In the genomic region with DNA sequence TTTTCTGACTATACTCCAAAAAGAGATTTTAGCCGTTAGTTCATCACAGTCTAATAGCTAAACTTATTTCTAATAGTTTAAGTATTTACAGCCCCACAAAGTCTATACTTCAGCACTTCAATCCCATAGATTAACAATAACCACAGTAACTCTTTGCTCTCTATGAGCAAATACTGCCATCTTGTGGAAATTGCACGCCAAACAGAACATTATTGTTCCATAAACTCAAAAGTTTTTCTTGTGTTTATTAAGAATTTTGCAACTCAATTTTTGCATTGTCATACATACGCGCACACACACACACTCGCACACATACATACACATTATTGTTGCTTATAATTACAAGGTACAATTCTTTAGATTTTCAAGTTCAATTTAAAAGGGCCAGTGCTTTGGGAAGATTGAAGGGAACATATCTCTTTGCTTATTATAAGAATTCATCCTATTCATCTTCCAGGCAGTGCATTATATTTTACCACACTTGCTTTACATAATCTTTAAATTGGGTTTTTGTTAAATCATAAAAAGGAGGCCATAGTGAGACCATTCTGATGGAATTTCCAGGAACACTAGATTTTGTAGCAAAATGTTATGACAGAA, we compare ENCODE assay signal across 8 cellular contexts.
DNase-seq lines count a peak whose midpoint lies in the region; ATAC-seq, FAIRE-seq and TF ChIP-seq lines count a peak whose summit lies in the region.

No MANE protein-coding gene starts in this region.

- CTCF ChIA-PET in A549 (lab: Yijun Ruan, JAX) = interaction anchor here (0.8 to 1.0 kb wide), 3 partner anchors 10 to 193 kb away, joined by 3 to 5 read pairs (median 3); no protein-coding TSS in a partner anchor

- TF ChIP-seq CTCF in A549 (IDR thresholded peaks at IDR 0.05) = peak; percentile 77
- TF ChIP-seq CTCF in GM12872 (IDR thresholded peaks at IDR 0.05; ENCODE audit: insufficient read depth, low read depth, low read length) = peak; percentile 58
- TF ChIP-seq CTCF in ascending aorta (IDR thresholded peaks at IDR 0.05) = peak; percentile 4 to 68 (median 43)
- TF ChIP-seq CTCF in kidney epithelial cell (IDR thresholded peaks at IDR 0.05; ENCODE audit: insufficient read depth, low read length, poor library complexity, severe bottlenecking) = peak; percentile 62

- WGBS in A549 (ENCODE audit: missing lambda C conversion rate) = 2% methylated on average over 5 of the region's 5 CpGs

- H3K4me3 ChIP-seq in A549 = no peak overlapping the region
- H3K4me3 ChIP-seq in ascending aorta = no peak overlapping the region
- H3K4me3 ChIP-seq in kidney epithelial cell (ENCODE audit: low read depth, low read length) = no peak overlapping the region

- no peaks in the 10 kb centered on the region for H3K27me3 ChIP-seq in ascending aorta
- H3K27me3 ChIP-seq in kidney epithelial cell (ENCODE audit: control insufficient read depth, insufficient read depth, low read length) = no peaks in the 10 kb centered on the region

- peak; percentile 15 to 40 for DNase-seq in A549 (ENCODE audit: low read depth in 1 of 2, low spot score in 1 of 2)
- DNase-seq in NCI-H2029 treated with DMSO at 0.1 percent for 48 hours (lab: John Stamatoyannopoulos, UW) = peak; percentile 53
- DNase-seq in ascending aorta (ENCODE audit: low spot score in 2 of 2) = no peak
- no peak for DNase-seq in kidney epithelial cell (ENCODE audit: low read depth)
- DNase-seq in urothelium cell line (ENCODE audit: low spot score) = peak; percentile 49
- no peak for DNase-seq in stimulated activated CD8-positive, alpha-beta memory T cell treated with anti-CD3 and anti-CD28 coated beads, Interleukin-4, amount 100 ng/mL, for 48 hours

- no peak for TF ChIP-seq EP300 in A549 (IDR thresholded peaks at IDR 0.05)

- H3K27ac ChIP-seq in A549 (no peak overlapping the region), ascending aorta (no peak overlapping the region)

- FAIRE-seq in A549 (lab: Jason Lieb, UNC) (no peak), urothelium cell line (lab: Jason Lieb, UNC) (no peak)

- H3K36me3 ChIP-seq in ascending aorta = no peaks in the 10 kb centered on the region
- no peaks in the 10 kb centered on the region for H3K36me3 ChIP-seq in kidney epithelial cell (ENCODE audit: control insufficient read depth, insufficient read depth, low read length)

- no peak overlapping the region for H3K4me2 ChIP-seq in A549

- POLR2A ChIA-PET in A549 (lab: Yijun Ruan, JAX) = no interaction called here

- H3K4me1 ChIP-seq in A549 = no peaks in the 10 kb centered on the region
- H3K4me1 ChIP-seq in ascending aorta = no peaks in the 10 kb centered on the region

- H3K9me3 ChIP-seq in A549 (no peaks in the 10 kb centered on the region), ascending aorta (no peaks in the 10 kb centered on the region)

- TF ChIP-seq RAD21 in A549 (conservative IDR thresholded peaks at IDR 0.05 in 1 of 2, IDR thresholded peaks at IDR 0.05 in 1 of 2) = peak; percentile 84 to 86

- ATAC-seq in A549 = peak; percentile 76 to 81; a peak in 5 of 6 replicates
- peak; percentile 83 for ATAC-seq in HG02759 (IDR thresholded peaks at IDR 0.05; ENCODE audit: unreplicated experiment)

- intact Hi-C loops in ascending aorta (cut with DNase I) = no loop called here

- no peak for TF ChIP-seq POLR2A in A549 (IDR thresholded peaks at IDR 0.05; ENCODE audit: low read length)

TF ChIP-seq in A549, 52 proteins besides CTCF, POLR2A, EP300 and RAD21:
- no peak for TF ChIP-seq RNF2 (IDR thresholded peaks at IDR 0.05; ENCODE audit: borderline replicate concordance, low read depth)
- TF ChIP-seq MAFK (IDR thresholded peaks at IDR 0.05; ENCODE audit: partially characterized antibody) = peak; percentile 64
- peak; percentile 71 for TF ChIP-seq SMC3 (IDR thresholded peaks at IDR 0.05)
- no peak for TF ChIP-seq ZSCAN20 (CRISPR knock-in tag; IDR thresholded peaks at IDR 0.05)

Comparison
In these comparisons a context has a peak if more than half of its experiments do, and no peak if none do; other contexts are left out.
1. DNase-seq: peak in A549 (2 of 2), NCI-H2029 treated with DMSO at 0.1 percent for 48 hours (single experiment) and urothelium cell line (single experiment); none in ascending aorta (0 of 2), kidney epithelial cell (single experiment) and stimulated activated CD8-positive, alpha-beta memory T cell treated with anti-CD3 and anti-CD28 coated beads, Interleukin-4, amount 100 ng/mL, for 48 hours (single experiment).
2. Peak in every context shown above with its lines, with median percentiles within 50 percentile points of each other: CTCF ChIP-seq.